ENCODE assay signal across 8 cellular contexts in genomic region chr11:706439-706956, GRCh38. TPM values are rescaled to one million over a fixed set of nuclear protein-coding genes. Genes with fewer than 3 reads are reported as not detected.
A peak's percentile ranks its signal among the peaks of the same experiment; 100 is the strongest.
DNase-seq lines count a peak whose midpoint lies in the region; ATAC-seq lines count a peak whose summit lies in the region.

No MANE protein-coding gene starts in this region.

- H3K4me3 ChIP-seq in iPS-11a (ENCODE audit: low read depth, low read length) (peak overlapping the region; percentile 57), skin epidermis (peak overlapping the region; percentile 42 to 77 (median 52))

- POLR2A ChIA-PET in activated CD8-positive, alpha-beta T cell treated with anti-CD3 and anti-CD28 coated beads, Interleukin-2, amount 10 ng/mL, durations not matched to agents 7 days and 5 days (lab: Charles Lee), result interaction anchor here (0.6 kb wide), 1 partner anchor 466 kb away, joined by 3 read pairs; no protein-coding TSS in a partner anchor

- H3K27ac ChIP-seq in skin epidermis, result peak overlapping the region; percentile 8 to 94 (median 86)

- peaks cover 3% of the 10 kb centered on the region for H3K27me3 Mint-ChIP-seq in activated T-helper 17 cell treated with anti-CD3 and anti-CD28 coated beads, Interleukin-2, amount 50 U/mL, for 72 hours
- H3K27me3 Mint-ChIP-seq in activated CD8-positive, alpha-beta T cell treated with anti-CD3 and anti-CD28 coated beads, Interleukin-2, amount 10 ng/mL, durations not matched to agents 7 days and 5 days (ENCODE audit: low read depth), result peaks cover 8% of the 10 kb centered on the region

- DNase-seq in GM03348 (ENCODE audit: low spot score), result peak; percentile 82
- DNase-seq in activated CD8-positive, alpha-beta T cell treated with anti-CD3 and anti-CD28 coated beads, Interleukin-2, amount 10 ng/mL, durations not matched to agents 7 days and 5 days, result no peak
- DNase-seq in NCI-H82 (lab: John Stamatoyannopoulos, UW), result no peak
- no peak for DNase-seq in SW 1271 (lab: John Stamatoyannopoulos, UW)

- peak; percentile 66 for ATAC-seq in activated T-helper 17 cell treated with anti-CD3 and anti-CD28 coated beads, Interleukin-2, amount 50 U/mL, for 72 hours (replicated peaks)
- no peak for ATAC-seq in GM21526 (IDR thresholded peaks at IDR 0.05; ENCODE audit: low FRiP score, unreplicated experiment)
- no peak for ATAC-seq in activated CD8-positive, alpha-beta T cell treated with anti-CD3 and anti-CD28 coated beads, Interleukin-2, amount 10 ng/mL, durations not matched to agents 7 days and 5 days

- CTCF ChIA-PET in activated CD8-positive, alpha-beta T cell treated with anti-CD3 and anti-CD28 coated beads, Interleukin-2, amount 10 ng/mL, durations not matched to agents 7 days and 5 days (lab: Charles Lee), result interaction anchor here (1.1 kb wide), 1 partner anchor 8 kb away, joined by 3 read pairs; no protein-coding TSS in a partner anchor

- H3K36me3 Mint-ChIP-seq in activated T-helper 17 cell treated with anti-CD3 and anti-CD28 coated beads, Interleukin-2, amount 50 U/mL, for 72 hours (ENCODE audit: low read depth), result no peaks in the 10 kb centered on the region
- peaks cover 3% of the 10 kb centered on the region for H3K36me3 Mint-ChIP-seq in activated CD8-positive, alpha-beta T cell treated with anti-CD3 and anti-CD28 coated beads, Interleukin-2, amount 10 ng/mL, durations not matched to agents 7 days and 5 days (ENCODE audit: low read depth)

- no peak overlapping the region for H3K27ac Mint-ChIP-seq in activated T-helper 17 cell treated with anti-CD3 and anti-CD28 coated beads, Interleukin-2, amount 50 U/mL, for 72 hours
- H3K27ac Mint-ChIP-seq in activated CD8-positive, alpha-beta T cell treated with anti-CD3 and anti-CD28 coated beads, Interleukin-2, amount 10 ng/mL, durations not matched to agents 7 days and 5 days, result no peak overlapping the region

- no peaks in the 10 kb centered on the region for H3K4me1 Mint-ChIP-seq in activated T-helper 17 cell treated with anti-CD3 and anti-CD28 coated beads, Interleukin-2, amount 50 U/mL, for 72 hours
- H3K4me1 Mint-ChIP-seq in activated CD8-positive, alpha-beta T cell treated with anti-CD3 and anti-CD28 coated beads, Interleukin-2, amount 10 ng/mL, durations not matched to agents 7 days and 5 days (ENCODE audit: low read depth), result peaks cover 8% of the 10 kb centered on the region

- H3K4me3 Mint-ChIP-seq in activated T-helper 17 cell treated with anti-CD3 and anti-CD28 coated beads, Interleukin-2, amount 50 U/mL, for 72 hours, result no peak overlapping the region
- no peak overlapping the region for H3K4me3 Mint-ChIP-seq in activated CD8-positive, alpha-beta T cell treated with anti-CD3 and anti-CD28 coated beads, Interleukin-2, amount 10 ng/mL, durations not matched to agents 7 days and 5 days

- H3K9me3 Mint-ChIP-seq in activated T-helper 17 cell treated with anti-CD3 and anti-CD28 coated beads, Interleukin-2, amount 50 U/mL, for 72 hours, result no peaks in the 10 kb centered on the region
- no peaks in the 10 kb centered on the region for H3K9me3 Mint-ChIP-seq in activated CD8-positive, alpha-beta T cell treated with anti-CD3 and anti-CD28 coated beads, Interleukin-2, amount 10 ng/mL, durations not matched to agents 7 days and 5 days (ENCODE audit: insufficient read depth)

RNA-seq across cellular contexts. Expression of gene EPS8L2, which starts 0.5 kb away (rescaled TPM):
- 10 to 100 TPM; 23.6 to 34.6 TPM for total RNA-seq in activated T-helper 17 cell treated with anti-CD3 and anti-CD28 coated beads, Interleukin-2, amount 50 U/mL, for 72 hours
- 10 to 100 TPM; 13.9 to 15.0 TPM for total RNA-seq in activated CD8-positive, alpha-beta T cell treated with anti-CD3 and anti-CD28 coated beads, Interleukin-2, amount 10 ng/mL, durations not matched to agents 7 days and 5 days

RNA-seq across cellular contexts. Expression of gene TMEM80, which starts 10.9 kb away (rescaled TPM):
- total RNA-seq in activated T-helper 17 cell treated with anti-CD3 and anti-CD28 coated beads, Interleukin-2, amount 50 U/mL, for 72 hours, result 10 to 100 TPM; 11.7 to 14.6 TPM
- total RNA-seq in activated CD8-positive, alpha-beta T cell treated with anti-CD3 and anti-CD28 coated beads, Interleukin-2, amount 10 ng/mL, durations not matched to agents 7 days and 5 days, result 10 to 100 TPM; 27.1 to 29.8 TPM

RNA-seq across cellular contexts. Expression of gene DEAF1, which starts 11.5 kb away (rescaled TPM):
- 10 to 100 TPM; 43.2 to 56.0 TPM for total RNA-seq in activated T-helper 17 cell treated with anti-CD3 and anti-CD28 coated beads, Interleukin-2, amount 50 U/mL, for 72 hours
- 10 to 100 TPM; 34.1 to 36.7 TPM for total RNA-seq in activated CD8-positive, alpha-beta T cell treated with anti-CD3 and anti-CD28 coated beads, Interleukin-2, amount 10 ng/mL, durations not matched to agents 7 days and 5 days

RNA-seq across cellular contexts. Expression of gene TALDO1, which starts 40.8 kb away (rescaled TPM):
- total RNA-seq in activated T-helper 17 cell treated with anti-CD3 and anti-CD28 coated beads, Interleukin-2, amount 50 U/mL, for 72 hours, result 100 to 1,000 TPM; 131 to 255 TPM
- 100 to 1,000 TPM; 278 to 289 TPM for total RNA-seq in activated CD8-positive, alpha-beta T cell treated with anti-CD3 and anti-CD28 coated beads, Interleukin-2, amount 10 ng/mL, durations not matched to agents 7 days and 5 days
